8 cellular contexts compared by ENCODE assay signal in the genomic region with DNA sequence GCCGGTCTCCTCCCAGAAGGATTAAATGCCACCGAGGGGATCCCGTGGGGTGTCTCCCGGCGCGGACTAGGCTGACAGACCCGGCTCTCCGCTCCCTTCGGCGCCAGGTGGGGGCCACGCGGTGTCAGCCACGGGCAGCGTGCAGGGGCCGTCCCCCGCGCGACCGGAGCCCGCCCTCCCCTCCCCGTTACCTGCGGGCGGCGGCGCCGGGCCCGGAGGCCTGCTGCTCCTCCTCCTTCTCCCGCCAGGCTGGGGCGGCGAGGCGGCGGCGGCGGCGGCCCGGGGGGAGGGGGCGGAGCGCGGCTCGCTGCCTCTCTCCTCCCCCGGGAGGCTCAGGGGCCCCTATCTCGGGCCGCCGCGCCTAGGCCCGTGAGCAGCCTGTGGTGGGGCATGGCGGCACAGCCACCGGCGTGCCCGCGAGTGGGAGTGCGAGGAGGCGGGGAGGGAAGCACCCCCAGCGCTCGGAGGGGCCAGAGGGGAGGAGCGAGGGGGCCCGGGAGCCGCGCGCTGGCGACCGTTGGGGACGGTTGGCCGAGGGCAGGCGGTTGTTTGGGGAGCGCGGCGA. TPM values are rescaled to one million over a fixed set of nuclear protein-coding genes. Genes with fewer than 3 reads are reported as not detected.
DNase-seq lines count a peak whose midpoint lies in the region; ATAC-seq and TF ChIP-seq lines count a peak whose summit lies in the region.

No MANE protein-coding gene starts in this region.

- H3K36me3 ChIP-seq in Peyer's patch (no peaks in the 10 kb centered on the region), gastroesophageal sphincter (no peaks in the 10 kb centered on the region), testis (ENCODE audit: low read depth, missing control alignments) (no peaks in the 10 kb centered on the region)

- H3K27ac ChIP-seq in C4-2B = peak overlapping the region; percentile 81
- peak overlapping the region; percentile 93 to 98 (median 94) for H3K27ac ChIP-seq in Peyer's patch
- H3K27ac ChIP-seq in gastroesophageal sphincter = peak overlapping the region; percentile 69 to 95 (median 94)
- peak overlapping the region; percentile 93 to 97 for H3K27ac ChIP-seq in testis

- peaks cover 0 to 23% (median 4%) of the 10 kb centered on the region in 4 donors for H3K4me1 ChIP-seq in Peyer's patch
- peaks cover 0 to 51% (median 0%) of the 10 kb centered on the region in 3 donors for H3K4me1 ChIP-seq in gastroesophageal sphincter
- peaks cover 28% of the 10 kb centered on the region for H3K4me1 ChIP-seq in testis

- H3K9me3 ChIP-seq in Peyer's patch = no peaks in the 10 kb centered on the region
- no peaks in the 10 kb centered on the region for H3K9me3 ChIP-seq in gastroesophageal sphincter
- H3K9me3 ChIP-seq in testis = no peaks in the 10 kb centered on the region

- no peaks in the 10 kb centered on the region for H3K27me3 ChIP-seq in Peyer's patch
- no peaks in the 10 kb centered on the region for H3K27me3 ChIP-seq in gastroesophageal sphincter
- H3K27me3 ChIP-seq in testis = no peaks in the 10 kb centered on the region

- TF ChIP-seq POLR2A in GM19099 (IDR thresholded peaks at IDR 0.05; ENCODE audit: extremely low read depth, insufficient read length, low read depth) (peak; percentile 31), Peyer's patch (IDR thresholded peaks at IDR 0.05) (peak in 1 of 2 donors; percentile 52), gastroesophageal sphincter (IDR thresholded peaks at IDR 0.05) (peak; percentile 28 to 52), testis (IDR thresholded peaks at IDR 0.05) (no peak)

- TF ChIP-seq CTCF in C4-2B (conservative IDR thresholded peaks at IDR 0.05) (no peak), Peyer's patch (IDR thresholded peaks at IDR 0.05) (peak in 1 of 6 experiments; percentile 23), gastroesophageal sphincter (IDR thresholded peaks at IDR 0.05) (peak in 1 of 4 experiments; percentile 7), testis (IDR thresholded peaks at IDR 0.05) (no peak)

- WGBS in gastroesophageal sphincter (ENCODE audit: low coverage in 1 of 2), 2 donors = 0% methylated on average over 1 of the region's 68 CpGs; no CpG with 5 or more reads in 1 of the 2 donors
- 0% methylated on average over 10 to 36 of the region's 68 CpGs for WGBS in testis, 2 donors

- DNase-seq in Peyer's patch (peak; percentile 50 to 87 (median 80)), activated gamma-delta T cell (lab: John Stamatoyannopoulos, UW) (peak; percentile 68), nucleus accumbens (lab: John Stamatoyannopoulos, UW) (peak in 52 of 56 donors; percentile 4 to 85 (median 63)), testis (peak; percentile 59)

- intact Hi-C loops in testis (cut with DNase I; ENCODE audit: low total_unique reads) = no loop called here

- TF ChIP-seq EP300 in gastroesophageal sphincter (IDR thresholded peaks at IDR 0.05) = no peak

- ATAC-seq in HG03280 (IDR thresholded peaks at IDR 0.05; ENCODE audit: unreplicated experiment) (peak; percentile 62), gastroesophageal sphincter (peak; percentile 88)

- H3K4me3 ChIP-seq in Peyer's patch (peak overlapping the region; percentile 75 to 98 (median 80)), gastroesophageal sphincter (peak overlapping the region; percentile 79 to 95), testis (peak overlapping the region; percentile 77 to 82)

RNA-seq across cellular contexts. Expression of a gene that starts 0.5 kb away (rescaled TPM):
- total RNA-seq in Peyer's patch = 100 to 1,000 TPM in 1 of 4 donors, 10 to 100 TPM in 3; 39.2 to 113 (median 45.8) TPM
- total RNA-seq in gastroesophageal sphincter = 10 to 100 TPM; 48.8 to 72.3 (median 60.1) TPM
- 100 to 1,000 TPM; 125 to 158 TPM for total RNA-seq in testis
- 103 TPM for polyA plus RNA-seq in testis (ENCODE audit: insufficient read depth, low read depth, low replicate concordance)

Comparison
In these comparisons a context has a peak if more than half of its experiments do, and no peak if none do; other contexts are left out.
1. Peak in every context shown above with its lines: DNase-seq, ATAC-seq, H3K4me3 ChIP-seq and H3K27ac ChIP-seq.